Comparison of ENCODE assay signal across 17 cellular contexts in the genomic region with DNA sequence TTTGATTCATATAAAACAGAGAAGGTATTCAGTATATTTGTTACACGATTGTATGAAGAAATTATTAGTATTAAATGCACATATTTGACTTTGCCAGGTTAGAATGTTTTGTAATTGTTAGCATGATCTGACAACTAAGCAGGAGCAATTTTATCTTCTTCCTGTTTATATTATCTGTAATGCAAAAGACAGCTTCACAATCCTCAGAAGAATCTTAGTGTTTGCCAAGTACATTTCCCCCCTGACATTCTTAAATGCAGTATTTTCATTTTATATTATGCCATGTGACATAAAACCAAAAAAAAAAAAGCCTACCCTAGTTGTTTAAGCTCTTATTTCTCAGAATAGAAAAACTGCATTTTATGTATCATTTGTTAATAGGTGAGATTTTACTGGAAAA.
A peak's percentile ranks its signal among the peaks of the same experiment; 100 is the strongest.
DNase-seq lines count a peak whose midpoint lies in the region; ATAC-seq and TF ChIP-seq lines count a peak whose summit lies in the region.
"Had no signal": no experiment of that assay in that cellular context is flagged by ENCODE, and none has a peak within 500 bp of the region (broad histone marks: within the 10 kb centered on the region; RNA-seq: fewer than 3 reads in every experiment).

No MANE protein-coding gene starts in this region.

- no peak for ATAC-seq in SK-N-SH treated with all-trans-retinoic acid at 6 μM for 48 hours
- ATAC-seq: GM12878, GM23338, K562 had no signal

- H3F3A ChIP-seq in SK-N-SH (replicated peaks; ENCODE audit: insufficient read depth), result peaks cover 42% of the 10 kb centered on the region

- peak overlapping the region; percentile 66; the same call in 1 of the 2 replicates for H3K4me2 ChIP-seq in SK-N-SH
- H3K4me2 ChIP-seq: GM23338 had no signal

- no peak overlapping the region for H3K4me3 Mint-ChIP-seq in CD4-positive, alpha-beta memory T cell
- H3K4me3 Mint-ChIP-seq: GM23338 had no signal

- TF ChIP-seq EP300 in SK-N-SH (IDR thresholded peaks at IDR 0.05; ENCODE audit: borderline replicate concordance in 1 of 2, low read depth in 1 of 2, low read length in 1 of 2), result no peak

- no peaks in the 10 kb centered on the region for H3K27me3 Mint-ChIP-seq in CD4-positive, alpha-beta memory T cell

- intact Hi-C loops in CD4-positive, alpha-beta memory T cell (cut with micrococcal nuclease), result no loop called here

- no peak overlapping the region for H2AFZ ChIP-seq in SK-N-SH (ENCODE audit: low read depth)
- H2AFZ ChIP-seq: GM23338 had no signal

- POLR2A ChIA-PET in SK-N-SH (lab: Yijun Ruan, JAX), result no interaction called here
- POLR2A ChIA-PET in CD4-positive, alpha-beta memory T cell (lab: Charles Lee; ENCODE audit: partially characterized antibody), result no interaction called here

- no peaks in the 10 kb centered on the region for H3K9me3 ChIP-seq in SK-N-SH
- H3K9me3 ChIP-seq in CD4-positive, alpha-beta memory T cell (ENCODE audit: control insufficient read depth in 1 of 2, low read length in 2 of 2), result no peaks in the 10 kb centered on the region

- H3K4me3 ChIP-seq in SK-N-SH (ENCODE audit: low read depth in 2 of 2, low read length in 1 of 2), result peak overlapping the region in 1 of 2 experiments; percentile 41; a peak in 1 of 4 replicates
- H3K4me3 ChIP-seq in fibroblast of pulmonary artery (replicated peaks; ENCODE audit: low read depth, low read length), result no peak overlapping the region
- H3K4me3 ChIP-seq in CD4-positive, alpha-beta memory T cell (ENCODE audit: low read length in 2 of 2), result no peak overlapping the region
- H3K4me3 ChIP-seq: GM12878, GM23338, K562 had no signal

- no peaks in the 10 kb centered on the region for H3K27me3 ChIP-seq in SK-N-SH (ENCODE audit: insufficient read depth)
- no peaks in the 10 kb centered on the region for H3K27me3 ChIP-seq in CD4-positive, alpha-beta memory T cell (ENCODE audit: insufficient read depth, low read length)

- TF ChIP-seq CTCF in SK-N-SH (IDR thresholded peaks at IDR 0.05), result no peak
- no peak for TF ChIP-seq CTCF in fibroblast of pulmonary artery (IDR thresholded peaks at IDR 0.05; ENCODE audit: low read length, missing control alignments)

- H3K4me1 Mint-ChIP-seq in CD4-positive, alpha-beta memory T cell, result no peaks in the 10 kb centered on the region

- H3K27ac ChIP-seq in SK-N-SH (ENCODE audit: low read depth in 2 of 2, low read length in 1 of 2), result peak overlapping the region in 1 of 2 experiments; percentile 95; a peak in 2 of 4 replicates
- no peak overlapping the region for H3K27ac ChIP-seq in CD4-positive, alpha-beta memory T cell (ENCODE audit: low read depth, low read length)
- H3K27ac ChIP-seq: HL-60 had no signal

- peaks cover 0 to 39% of the 10 kb centered on the region in 2 experiments; a peak in 2 of 4 replicates for H3K4me1 ChIP-seq in SK-N-SH (ENCODE audit: control insufficient read depth in 1 of 2, insufficient read depth in 2 of 2, low read depth in 1 of 2, low read length in 1 of 2)
- H3K4me1 ChIP-seq in CD4-positive, alpha-beta memory T cell (ENCODE audit: insufficient read depth, low read length), result no peaks in the 10 kb centered on the region

- CTCF ChIA-PET in SK-N-SH (lab: Yijun Ruan, JAX), result no interaction called here
- CTCF ChIA-PET in CD4-positive, alpha-beta memory T cell (lab: Charles Lee; ENCODE audit: partially characterized antibody), result no interaction called here

- H3K9me3 Mint-ChIP-seq in CD4-positive, alpha-beta memory T cell, result peaks cover 0 to 8% (median 6%) of the 10 kb centered on the region in 8 donors
- H3K9me3 Mint-ChIP-seq: GM23338 had no signal

- no peaks in the 10 kb centered on the region for H3K36me3 Mint-ChIP-seq in CD4-positive, alpha-beta memory T cell

- 10% methylated on average over 1 of the region's 1 CpG for WGBS in SK-N-SH (ENCODE audit: low lambda C conversion rate)

- no peaks in the 10 kb centered on the region for H3K9me2 ChIP-seq in SK-N-SH

- H3K9ac ChIP-seq in SK-N-SH, result peak overlapping the region; percentile 56; the same call in 1 of the 2 replicates

- H4K20me1 ChIP-seq in SK-N-SH (ENCODE audit: insufficient read depth), result no peaks in the 10 kb centered on the region

- no peak overlapping the region for H3K27ac Mint-ChIP-seq in CD4-positive, alpha-beta memory T cell

- no peaks in the 10 kb centered on the region for H3K79me2 ChIP-seq in SK-N-SH (ENCODE audit: insufficient read depth)

- no peak for TF ChIP-seq RAD21 in SK-N-SH (IDR thresholded peaks at IDR 0.05; ENCODE audit: low read length)

- H3K36me3 ChIP-seq in SK-N-SH (replicated peaks in 1 of 2; ENCODE audit: control insufficient read depth in 1 of 2, insufficient read depth in 2 of 2, low read length in 1 of 2), result no peaks in the 10 kb centered on the region
- no peaks in the 10 kb centered on the region for H3K36me3 ChIP-seq in CD4-positive, alpha-beta memory T cell (ENCODE audit: insufficient read depth, low read length)

- DNase-seq in SK-N-SH (no peak), amniotic epithelial cell (ENCODE audit: low read depth) (peak; percentile 43), fibroblast of pulmonary artery (ENCODE audit: low read depth) (peak; percentile 49), SK-N-DZ (ENCODE audit: low spot score) (no peak), NCI-H748 treated with DMSO at 0.1 percent for 48 hours (lab: John Stamatoyannopoulos, UW) (no peak), NCI-H2171 (lab: John Stamatoyannopoulos, UW) (no peak)
- no peak for DNase-seq in CD4-positive, alpha-beta memory T cell
- DNase-seq: 8988T, C1 segment of cervical spinal cord, DMS153, NCI-H1092, SIG-M5 had no signal

TF ChIP-seq in SK-N-SH, 30 proteins besides CTCF, POLR2A, EP300 and RAD21 (continues in another document):
- no peak for TF ChIP-seq SIN3A (IDR thresholded peaks at IDR 0.05; ENCODE audit: borderline replicate concordance, low read depth, low read length)
- TF ChIP-seq MXI1 (IDR thresholded peaks at IDR 0.05; ENCODE audit: low read depth, low read length), result no peak
- TF ChIP-seq IRF3 (IDR thresholded peaks at IDR 0.05; ENCODE audit: low read depth, low read length), result no peak
- no peak for TF ChIP-seq GATA2 (CRISPR knock-in tag; IDR thresholded peaks at IDR 0.05)

TF ChIP-seq in SK-N-SH treated with all-trans-retinoic acid at 6 μM for 48 hours, 23 proteins besides CTCF, POLR2A, EP300 and RAD21:
- TF ChIP-seq ISL1 (CRISPR knock-in tag; IDR thresholded peaks at IDR 0.05), result no peak
- no peak for TF ChIP-seq ZNF8 (CRISPR knock-in tag; IDR thresholded peaks at IDR 0.05)
- no peak for TF ChIP-seq ZC3H10 (CRISPR knock-in tag; IDR thresholded peaks at IDR 0.05)
- no peak for TF ChIP-seq TCF4 (CRISPR knock-in tag; IDR thresholded peaks at IDR 0.05; ENCODE audit: borderline replicate concordance)
- no peak for TF ChIP-seq ZFP30 (CRISPR knock-in tag; IDR thresholded peaks at IDR 0.05)
- TF ChIP-seq, protein P1, sequence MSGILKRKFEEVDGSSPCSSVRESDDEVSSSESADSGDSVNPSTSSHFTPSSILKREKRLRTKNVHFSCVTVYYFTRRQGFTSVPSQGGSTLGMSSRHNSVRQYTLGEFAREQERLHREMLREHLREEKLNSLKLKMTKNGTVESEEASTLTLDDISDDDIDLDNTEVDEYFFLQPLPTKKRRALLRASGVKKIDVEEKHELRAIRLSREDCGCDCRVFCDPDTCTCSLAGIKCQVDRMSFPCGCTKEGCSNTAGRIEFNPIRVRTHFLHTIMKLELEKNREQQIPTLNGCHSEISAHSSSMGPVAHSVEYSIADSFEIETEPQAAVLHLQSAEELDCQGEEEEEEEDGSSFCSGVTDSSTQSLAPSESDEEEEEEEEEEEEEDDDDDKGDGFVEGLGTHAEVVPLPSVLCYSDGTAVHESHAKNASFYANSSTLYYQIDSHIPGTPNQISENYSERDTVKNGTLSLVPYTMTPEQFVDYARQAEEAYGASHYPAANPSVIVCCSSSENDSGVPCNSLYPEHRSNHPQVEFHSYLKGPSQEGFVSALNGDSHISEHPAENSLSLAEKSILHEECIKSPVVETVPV (CRISPR knock-in tag; IDR thresholded peaks at IDR 0.05), result no peak
TF ChIP-seq in SK-N-SH treated with all-trans-retinoic acid at 6 μM for 48 hours: peak in this region for 0.

Comparison
In these comparisons a context has a peak if more than half of its experiments do, and no peak if none do; other contexts are left out.
1. DNase-seq: peak in amniotic epithelial cell (single experiment) and fibroblast of pulmonary artery (single experiment); none in SK-N-SH (single experiment), SK-N-DZ (single experiment), NCI-H748 treated with DMSO at 0.1 percent for 48 hours (single experiment), CD4-positive, alpha-beta memory T cell (0 of 5) and NCI-H2171 (single experiment).